ENCODE assay signal across 8 cellular contexts in genomic region chr6:89952696-89953095, GRCh38. TPM values are rescaled to one million over a fixed set of nuclear protein-coding genes. Genes with fewer than 3 reads are reported as not detected.
DNase-seq lines count a peak whose midpoint lies in the region; ATAC-seq and FAIRE-seq lines count a peak whose summit lies in the region.

No MANE protein-coding gene starts in this region.

- ATAC-seq in activated CD8-positive, alpha-beta T cell treated with anti-CD3 and anti-CD28 coated beads, Interleukin-2, amount 10 ng/mL, durations not matched to agents 7 days and 5 days = peak; percentile 95
- no peak for ATAC-seq in GM19035 (IDR thresholded peaks at IDR 0.05; ENCODE audit: unreplicated experiment)
- no peak for ATAC-seq in GM21526 (IDR thresholded peaks at IDR 0.05; ENCODE audit: low FRiP score, unreplicated experiment)

- POLR2A ChIA-PET in activated CD8-positive, alpha-beta T cell treated with anti-CD3 and anti-CD28 coated beads, Interleukin-2, amount 10 ng/mL, durations not matched to agents 7 days and 5 days (lab: Charles Lee) = interaction anchor here (0.9 to 1.3 kb wide), 4 partner anchors 120 to 340 kb away, joined by 3 to 6 read pairs (median 4); no protein-coding TSS in a partner anchor

- H3K27me3 Mint-ChIP-seq in activated CD8-positive, alpha-beta T cell treated with anti-CD3 and anti-CD28 coated beads, Interleukin-2, amount 10 ng/mL, durations not matched to agents 7 days and 5 days (ENCODE audit: low read depth) = no peaks in the 10 kb centered on the region

- peak overlapping the region; percentile 90 for H3K27ac Mint-ChIP-seq in activated CD8-positive, alpha-beta T cell treated with anti-CD3 and anti-CD28 coated beads, Interleukin-2, amount 10 ng/mL, durations not matched to agents 7 days and 5 days

- DNase-seq in stimulated activated CD4-positive, alpha-beta T cell treated with anti-CD3 and anti-CD28 coated beads, Interleukin-12 subunit alpha, Interleukin-12 subunit beta, amount 100 ng/mL, for 48 hours (ENCODE audit: low read depth in 2 of 3, low spot score in 1 of 3) = peak in 2 of 3 donors; percentile 23 to 33
- DNase-seq in stimulated activated CD4-positive, alpha-beta T cell treated with anti-CD3 and anti-CD28 coated beads, Interleukin-12 subunit alpha, Interleukin-12 subunit beta, amount 100 ng/mL, for 4 hours = no peak
- peak; percentile 85 for DNase-seq in activated CD8-positive, alpha-beta T cell treated with anti-CD3 and anti-CD28 coated beads, Interleukin-2, amount 10 ng/mL, durations not matched to agents 7 days and 5 days
- DNase-seq in fibroblast of peridontal ligament (ENCODE audit: extremely low read depth) = peak; percentile 77
- peak; percentile 27 for DNase-seq in urothelium cell line (ENCODE audit: low spot score)
- no peak for DNase-seq in NCI-H748 (lab: John Stamatoyannopoulos, UW; ENCODE audit: unreplicated experiment)

- FAIRE-seq in urothelium cell line (lab: Jason Lieb, UNC) = no peak

- H3K4me3 Mint-ChIP-seq in activated CD8-positive, alpha-beta T cell treated with anti-CD3 and anti-CD28 coated beads, Interleukin-2, amount 10 ng/mL, durations not matched to agents 7 days and 5 days = peak overlapping the region; percentile 61

- no peaks in the 10 kb centered on the region for H3K9me3 Mint-ChIP-seq in activated CD8-positive, alpha-beta T cell treated with anti-CD3 and anti-CD28 coated beads, Interleukin-2, amount 10 ng/mL, durations not matched to agents 7 days and 5 days (ENCODE audit: insufficient read depth)

- CTCF ChIA-PET in activated CD8-positive, alpha-beta T cell treated with anti-CD3 and anti-CD28 coated beads, Interleukin-2, amount 10 ng/mL, durations not matched to agents 7 days and 5 days (lab: Charles Lee) = interaction anchor here (0.6 to 2.8 kb wide), 16 partner anchors 9 to 618 kb away, joined by 3 to 19 read pairs (median 4); no protein-coding TSS in a partner anchor

- H3K36me3 Mint-ChIP-seq in activated CD8-positive, alpha-beta T cell treated with anti-CD3 and anti-CD28 coated beads, Interleukin-2, amount 10 ng/mL, durations not matched to agents 7 days and 5 days (ENCODE audit: low read depth) = peaks cover 70% of the 10 kb centered on the region

- peaks cover 73% of the 10 kb centered on the region for H3K4me1 Mint-ChIP-seq in activated CD8-positive, alpha-beta T cell treated with anti-CD3 and anti-CD28 coated beads, Interleukin-2, amount 10 ng/mL, durations not matched to agents 7 days and 5 days (ENCODE audit: low read depth)

RNA-seq across cellular contexts. Expression of gene GJA10, which starts 58.4 kb away (rescaled TPM):
- total RNA-seq in activated CD8-positive, alpha-beta T cell treated with anti-CD3 and anti-CD28 coated beads, Interleukin-2, amount 10 ng/mL, durations not matched to agents 7 days and 5 days = not detected

Comparison
In these comparisons a context has a peak if more than half of its experiments do, and no peak if none do; other contexts are left out.
1. DNase-seq: peak in stimulated activated CD4-positive, alpha-beta T cell treated with anti-CD3 and anti-CD28 coated beads, Interleukin-12 subunit alpha, Interleukin-12 subunit beta, amount 100 ng/mL, for 48 hours (2 of 3), activated CD8-positive, alpha-beta T cell treated with anti-CD3 and anti-CD28 coated beads, Interleukin-2, amount 10 ng/mL, durations not matched to agents 7 days and 5 days (single experiment), fibroblast of peridontal ligament (single experiment) and urothelium cell line (single experiment); none in stimulated activated CD4-positive, alpha-beta T cell treated with anti-CD3 and anti-CD28 coated beads, Interleukin-12 subunit alpha, Interleukin-12 subunit beta, amount 100 ng/mL, for 4 hours (single experiment) and NCI-H748 (single experiment).